18 cellular contexts compared by ENCODE assay signal in genomic region chr11:73233211-73233610, GRCh38. TPM values are rescaled to one million over a fixed set of nuclear protein-coding genes. Genes with fewer than 3 reads are reported as not detected.
DNase-seq lines count a peak whose midpoint lies in the region; ATAC-seq and TF ChIP-seq lines count a peak whose summit lies in the region.
"Had no signal": no experiment of that assay in that cellular context is flagged by ENCODE, and none has a peak within 500 bp of the region (broad histone marks: within the 10 kb centered on the region; RNA-seq: fewer than 3 reads in every experiment).

No MANE protein-coding gene starts in this region.

- intact Hi-C loops in ascending aorta (cut with DNase I): no loop called here

- H3K9me3 Mint-ChIP-seq in stimulated activated naive B cell treated with anti-CD40 and anti-IgM and Interleukin-4, amounts not matched to agents 10 μg/mL and 1 μg/mL and 100 μg/mL, for 72 hours: no peaks in the 10 kb centered on the region

- in situ Hi-C loops in GM13976 (cut with MboI; ENCODE audit: low sequenced_read_pairs, unreplicated experiment): loop anchor here (5.0 kb wide), 1 partner anchor 41 kb away; no protein-coding TSS in a partner anchor

- H3K4me3 Mint-ChIP-seq in stimulated activated naive B cell treated with anti-CD40 and anti-IgM and Interleukin-4, amounts not matched to agents 10 μg/mL and 1 μg/mL and 100 μg/mL, for 72 hours: no peak overlapping the region

- no peak overlapping the region for H3K4me3 ChIP-seq in ascending aorta
- H3K4me3 ChIP-seq: PC-9 had no signal

- no peaks in the 10 kb centered on the region for H3K36me3 ChIP-seq in ascending aorta

- H3K4me1 ChIP-seq in ascending aorta: peaks cover 0 to 6% of the 10 kb centered on the region in 2 donors

- no peaks in the 10 kb centered on the region for H3K36me3 Mint-ChIP-seq in stimulated activated naive B cell treated with anti-CD40 and anti-IgM and Interleukin-4, amounts not matched to agents 10 μg/mL and 1 μg/mL and 100 μg/mL, for 72 hours

- no peak overlapping the region for H3K27ac ChIP-seq in ascending aorta
- H3K27ac ChIP-seq: PC-9 had no signal

- H3K27ac Mint-ChIP-seq in stimulated activated naive B cell treated with anti-CD40 and anti-IgM and Interleukin-4, amounts not matched to agents 10 μg/mL and 1 μg/mL and 100 μg/mL, for 72 hours: peak overlapping the region; percentile 22

- ATAC-seq in activated CD4-positive, CD25-positive, alpha-beta regulatory T cell treated with anti-CD3 and anti-CD28 coated beads, Interleukin-2, amount 50 U/mL, for 24 hours: no peak
- ATAC-seq in stimulated activated naive B cell treated with anti-CD40 and anti-IgM and Interleukin-4, amounts not matched to agents 10 μg/mL and 1 μg/mL and 100 μg/mL, for 72 hours (replicated peaks): no peak
- ATAC-seq: Right ventricle myocardium inferior had no signal

- H3K4me1 Mint-ChIP-seq in stimulated activated naive B cell treated with anti-CD40 and anti-IgM and Interleukin-4, amounts not matched to agents 10 μg/mL and 1 μg/mL and 100 μg/mL, for 72 hours: peaks cover 2 to 11% of the 10 kb centered on the region in 2 donors

- H3K27me3 Mint-ChIP-seq in stimulated activated naive B cell treated with anti-CD40 and anti-IgM and Interleukin-4, amounts not matched to agents 10 μg/mL and 1 μg/mL and 100 μg/mL, for 72 hours: peaks cover 0 to 11% of the 10 kb centered on the region in 2 donors

- no peaks in the 10 kb centered on the region for H3K9me3 ChIP-seq in ascending aorta

- DNase-seq in activated CD4-positive, CD25-positive, alpha-beta regulatory T cell treated with anti-CD3 and anti-CD28 coated beads, Interleukin-2, amount 50 U/mL, for 72 hours: peak; percentile 17
- DNase-seq in ascending aorta (ENCODE audit: low spot score in 2 of 2): peak; percentile 2 to 27
- DNase-seq in mesenteric fat pad (ENCODE audit: low spot score): peak; percentile 62
- DNase-seq in stimulated activated naive B cell treated with anti-CD40 and anti-IgM and Interleukin-4, amounts not matched to agents 10 μg/mL and 1 μg/mL and 100 μg/mL, for 72 hours: no peak
- DNase-seq in occipital lobe (lab: John Stamatoyannopoulos, UW): no peak
- no peak for DNase-seq in GM13976 (ENCODE audit: low spot score)
- no peak for DNase-seq in NCI-H1048 (lab: John Stamatoyannopoulos, UW)
- DNase-seq: Calu3, Karpas-422, MM.1S, NCI-H1105 treated with DMSO at 0.1 percent for 48 hours, NCI-H187, NCI-H446, NCI-H774, PC-9 had no signal

- TF ChIP-seq CTCF in ascending aorta (IDR thresholded peaks at IDR 0.05): no peak
- TF ChIP-seq CTCF in GM13976 (IDR thresholded peaks at IDR 0.05; ENCODE audit: borderline replicate concordance, control extremely low read depth, extremely low read depth, insufficient read depth, missing control alignments): no peak

- no peaks in the 10 kb centered on the region for H3K27me3 ChIP-seq in ascending aorta

RNA-seq across cellular contexts. Expression of gene P2RY2, which starts 15.1 kb away (rescaled TPM):
- total RNA-seq in ascending aorta: 18.3 TPM
- total RNA-seq in mesenteric fat pad: 1.4 TPM
- not detected for total RNA-seq in occipital lobe
- total RNA-seq: H4 had no signal

RNA-seq across cellular contexts. Expression of gene P2RY6, which starts 38.9 kb away (rescaled TPM):
- total RNA-seq in ascending aorta: 8.8 TPM
- 6.7 TPM for total RNA-seq in mesenteric fat pad
- total RNA-seq in occipital lobe: not detected
- total RNA-seq: Calu3 had no signal

Comparison
In these comparisons a context has a peak if more than half of its experiments do, and no peak if none do; other contexts are left out.
1. DNase-seq: peak in activated CD4-positive, CD25-positive, alpha-beta regulatory T cell treated with anti-CD3 and anti-CD28 coated beads, Interleukin-2, amount 50 U/mL, for 72 hours (single experiment), ascending aorta (2 of 2) and mesenteric fat pad (single experiment); none in stimulated activated naive B cell treated with anti-CD40 and anti-IgM and Interleukin-4, amounts not matched to agents 10 μg/mL and 1 μg/mL and 100 μg/mL, for 72 hours (single experiment), occipital lobe (single experiment), GM13976 (single experiment) and NCI-H1048 (single experiment).